20 cellular contexts compared by ENCODE assay signal in genomic region chr11:119482561-119483001, GRCh38. TPM values are rescaled to one million over a fixed set of nuclear protein-coding genes. Genes with fewer than 3 reads are reported as not detected.
A peak's percentile ranks its signal among the peaks of the same experiment; 100 is the strongest.
DNase-seq lines count a peak whose midpoint lies in the region; ATAC-seq and TF ChIP-seq lines count a peak whose summit lies in the region.
"Had no signal": no experiment of that assay in that cellular context is flagged by ENCODE, and none has a peak within 500 bp of the region (broad histone marks: within the 10 kb centered on the region; RNA-seq: fewer than 3 reads in every experiment).

No MANE protein-coding gene starts in this region.

- POLR2A ChIA-PET in activated CD4-positive, alpha-beta memory T cell treated with anti-CD3 and anti-CD28 coated beads for 36 hours (lab: Charles Lee), result no interaction called here
- POLR2A ChIA-PET in activated CD4-positive, alpha-beta memory T cell treated with anti-CD3 and anti-CD28 coated beads, Interleukin-2, amount 10 ng/mL, durations not matched to agents 7 days and 5 days (lab: Charles Lee), result no interaction called here
- POLR2A ChIA-PET in CD8-positive, alpha-beta T cell (lab: Charles Lee), result no interaction called here

- H3K9ac ChIP-seq in colonic mucosa (ENCODE audit: low read depth in 2 of 2, low read length in 2 of 2), result no peak overlapping the region

- H3K4me1 ChIP-seq in RWPE2 (ENCODE audit: insufficient read depth, poor library complexity, severe bottlenecking), result no peaks in the 10 kb centered on the region
- peaks cover 0 to 4% of the 10 kb centered on the region in 2 donors for H3K4me1 ChIP-seq in left lung
- peaks cover 0 to 15% (median 13%) of the 10 kb centered on the region in 4 donors for H3K4me1 ChIP-seq in stomach
- H3K4me1 ChIP-seq in colonic mucosa, result no peaks in the 10 kb centered on the region
- no peaks in the 10 kb centered on the region for H3K4me1 ChIP-seq in CD8-positive, alpha-beta T cell (ENCODE audit: insufficient read depth, low read length)

- no peaks in the 10 kb centered on the region for H3K9me3 Mint-ChIP-seq in activated CD4-positive, alpha-beta memory T cell treated with anti-CD3 and anti-CD28 coated beads for 36 hours
- H3K9me3 Mint-ChIP-seq in activated CD4-positive, alpha-beta memory T cell treated with anti-CD3 and anti-CD28 coated beads, Interleukin-2, amount 10 ng/mL, durations not matched to agents 7 days and 5 days, result no peaks in the 10 kb centered on the region
- H3K9me3 Mint-ChIP-seq in CD8-positive, alpha-beta T cell, result no peaks in the 10 kb centered on the region
- H3K9me3 Mint-ChIP-seq: CD4-positive, alpha-beta memory T cell had no signal

- H3K27me3 ChIP-seq in RWPE2 (ENCODE audit: insufficient read depth, poor library complexity, severe bottlenecking), result no peaks in the 10 kb centered on the region
- peaks cover 0 to 7% of the 10 kb centered on the region in 2 donors for H3K27me3 ChIP-seq in left lung
- H3K27me3 ChIP-seq in stomach, result peaks cover 0 to 7% (median 0%) of the 10 kb centered on the region in 3 donors
- no peaks in the 10 kb centered on the region for H3K27me3 ChIP-seq in colonic mucosa
- H3K27me3 ChIP-seq in CD8-positive, alpha-beta T cell (ENCODE audit: insufficient read depth, low read length), result peaks cover 2% of the 10 kb centered on the region
- H3K27me3 ChIP-seq: BE2C had no signal

- H3K36me3 Mint-ChIP-seq in activated CD4-positive, alpha-beta memory T cell treated with anti-CD3 and anti-CD28 coated beads for 36 hours, result no peaks in the 10 kb centered on the region
- H3K36me3 Mint-ChIP-seq in activated CD4-positive, alpha-beta memory T cell treated with anti-CD3 and anti-CD28 coated beads, Interleukin-2, amount 10 ng/mL, durations not matched to agents 7 days and 5 days (ENCODE audit: low read depth), result no peaks in the 10 kb centered on the region
- no peaks in the 10 kb centered on the region for H3K36me3 Mint-ChIP-seq in CD8-positive, alpha-beta T cell
- H3K36me3 Mint-ChIP-seq: CD4-positive, alpha-beta memory T cell had no signal

- ATAC-seq in RWPE2 (ENCODE audit: low read depth) (no peak), left lung (no peak)
- no peak for ATAC-seq in CD8-positive, alpha-beta T cell

- H3K36me3 ChIP-seq in RWPE2 (ENCODE audit: low read depth), result no peaks in the 10 kb centered on the region
- H3K36me3 ChIP-seq in left lung, result no peaks in the 10 kb centered on the region
- no peaks in the 10 kb centered on the region for H3K36me3 ChIP-seq in stomach
- H3K36me3 ChIP-seq in colonic mucosa, result no peaks in the 10 kb centered on the region
- no peaks in the 10 kb centered on the region for H3K36me3 ChIP-seq in CD8-positive, alpha-beta T cell (ENCODE audit: insufficient read depth, low read length)
- H3K36me3 ChIP-seq: BE2C had no signal

- H3K27me3 Mint-ChIP-seq in activated CD4-positive, alpha-beta memory T cell treated with anti-CD3 and anti-CD28 coated beads for 36 hours, result peaks cover 17% of the 10 kb centered on the region
- H3K27me3 Mint-ChIP-seq in activated CD4-positive, alpha-beta memory T cell treated with anti-CD3 and anti-CD28 coated beads, Interleukin-2, amount 10 ng/mL, durations not matched to agents 7 days and 5 days, result peaks cover 19% of the 10 kb centered on the region
- peaks cover 32% of the 10 kb centered on the region for H3K27me3 Mint-ChIP-seq in CD8-positive, alpha-beta T cell (ENCODE audit: low read depth)

- H3K4me3 ChIP-seq in RWPE2 (ENCODE audit: severe bottlenecking) (no peak overlapping the region), left lung (no peak overlapping the region), stomach (no peak overlapping the region), colonic mucosa (no peak overlapping the region)
- H3K4me3 ChIP-seq in CD8-positive, alpha-beta T cell (ENCODE audit: low read depth, low read length), result no peak overlapping the region

- H3K27ac ChIP-seq in RWPE2 (ENCODE audit: poor library complexity, severe bottlenecking) (no peak overlapping the region), left lung (no peak overlapping the region), stomach (no peak overlapping the region), colonic mucosa (no peak overlapping the region)
- no peak overlapping the region for H3K27ac ChIP-seq in CD8-positive, alpha-beta T cell (ENCODE audit: low read depth, low read length)

- peak; percentile 8 for DNase-seq in activated CD4-positive, alpha-beta memory T cell treated with anti-CD3 and anti-CD28 coated beads for 36 hours
- no peak for DNase-seq in activated CD4-positive, alpha-beta memory T cell treated with anti-CD3 and anti-CD28 coated beads, Interleukin-2, amount 10 ng/mL, durations not matched to agents 7 days and 5 days
- DNase-seq in RWPE2 (ENCODE audit: low spot score) (peak; percentile 35), left lung (peak; percentile 25 to 47), stomach (peak; percentile 23), colonic mucosa (no peak)
- DNase-seq in stimulated activated CD4-positive, alpha-beta T cell treated with anti-CD3 and anti-CD28 coated beads, Interleukin-4, amount 100 ng/mL, for 24 hours, result no peak
- no peak for DNase-seq in CD8-positive, alpha-beta T cell
- DNase-seq: 8988T; CD4-positive, alpha-beta memory T cell; DMS79; HCEC 1CT; KG1; NCI-H1436; NCI-H2029 treated with DMSO at 0.1 percent for 48 hours; NCI-H2171 treated with DMSO at 0.1 percent for 48 hours; NCI-H446 treated with DMSO at 0.1 percent for 48 hours; OCI-M1; RPMI8226 had no signal

- no peak for TF ChIP-seq EP300 in stomach (IDR thresholded peaks at IDR 0.05)

- CTCF ChIA-PET in activated CD4-positive, alpha-beta memory T cell treated with anti-CD3 and anti-CD28 coated beads for 36 hours (lab: Charles Lee), result interaction anchor here (0.6 to 1.3 kb wide), 3 partner anchors 12 to 626 kb away, joined by 3 to 5 read pairs (median 4); no protein-coding TSS in a partner anchor
- CTCF ChIA-PET in activated CD4-positive, alpha-beta memory T cell treated with anti-CD3 and anti-CD28 coated beads, Interleukin-2, amount 10 ng/mL, durations not matched to agents 7 days and 5 days (lab: Charles Lee), result no interaction called here
- CTCF ChIA-PET in CD8-positive, alpha-beta T cell (lab: Charles Lee), result interaction anchor here (1.6 kb wide), 1 partner anchor 8 kb away, joined by 6 read pairs; no protein-coding TSS in a partner anchor

- no peak for TF ChIP-seq POLR2A in stomach (IDR thresholded peaks at IDR 0.05)

- WGBS in stomach, 5 donors, result 82 to 89% (median 88%) methylated on average over 8 of the region's 8 CpGs

- H3K9me3 ChIP-seq in RWPE2 (ENCODE audit: severe bottlenecking) (no peaks in the 10 kb centered on the region), left lung (no peaks in the 10 kb centered on the region), stomach (no peaks in the 10 kb centered on the region), colonic mucosa (no peaks in the 10 kb centered on the region)
- no peaks in the 10 kb centered on the region for H3K9me3 ChIP-seq in CD8-positive, alpha-beta T cell (ENCODE audit: low read length)
- H3K9me3 ChIP-seq: BE2C had no signal

- TF ChIP-seq CTCF in RWPE2 (IDR thresholded peaks at IDR 0.05; ENCODE audit: poor library complexity, severe bottlenecking) (no peak), left lung (IDR thresholded peaks at IDR 0.05) (no peak), stomach (IDR thresholded peaks at IDR 0.05) (no peak), colonic mucosa (IDR thresholded peaks at IDR 0.05) (no peak)
- TF ChIP-seq CTCF in CD8-positive, alpha-beta T cell (IDR thresholded peaks at IDR 0.05), result no peak

- H3K27ac Mint-ChIP-seq in activated CD4-positive, alpha-beta memory T cell treated with anti-CD3 and anti-CD28 coated beads for 36 hours, result no peak overlapping the region
- H3K27ac Mint-ChIP-seq in activated CD4-positive, alpha-beta memory T cell treated with anti-CD3 and anti-CD28 coated beads, Interleukin-2, amount 10 ng/mL, durations not matched to agents 7 days and 5 days, result no peak overlapping the region
- no peak overlapping the region for H3K27ac Mint-ChIP-seq in CD8-positive, alpha-beta T cell
- H3K27ac Mint-ChIP-seq: CD4-positive, alpha-beta memory T cell had no signal

- intact Hi-C loops in activated CD4-positive, alpha-beta memory T cell treated with anti-CD3 and anti-CD28 coated beads for 36 hours (cut with micrococcal nuclease), result loop anchor here (5.0 to 10.0 kb wide), 3 partner anchors 160 to 622 kb away; partner anchors contain the start of gene NECTIN1
- intact Hi-C loops in left lung (cut with DNase I) (loop anchor here in 1 of 2 donors (5.0 kb wide), 1 partner anchor 245 kb away; the partner anchor contains the start of gene NECTIN1), stomach (cut with DNase I; ENCODE audit: low total_unique reads) (loop anchor here (10.0 kb wide), 1 partner anchor 622 kb away; no protein-coding TSS in a partner anchor), colonic mucosa (cut with DNase I) (loop anchor here (5.0 kb wide), 2 partner anchors 50 to 625 kb away; no protein-coding TSS in a partner anchor)
- intact Hi-C loops in CD8-positive, alpha-beta T cell (cut with DNase I, micrococcal nuclease), result loop anchor here in 1 of 2 experiments (5.0 kb wide), 1 partner anchor 245 kb away; the partner anchor contains the start of gene NECTIN1

- H3K4me3 Mint-ChIP-seq in activated CD4-positive, alpha-beta memory T cell treated with anti-CD3 and anti-CD28 coated beads for 36 hours, result no peak overlapping the region
- no peak overlapping the region for H3K4me3 Mint-ChIP-seq in activated CD4-positive, alpha-beta memory T cell treated with anti-CD3 and anti-CD28 coated beads, Interleukin-2, amount 10 ng/mL, durations not matched to agents 7 days and 5 days
- H3K4me3 Mint-ChIP-seq in CD8-positive, alpha-beta T cell, result no peak overlapping the region
- H3K4me3 Mint-ChIP-seq: CD4-positive, alpha-beta memory T cell had no signal

- H3K4me1 Mint-ChIP-seq in activated CD4-positive, alpha-beta memory T cell treated with anti-CD3 and anti-CD28 coated beads for 36 hours (ENCODE audit: low read depth), result no peaks in the 10 kb centered on the region
- H3K4me1 Mint-ChIP-seq in activated CD4-positive, alpha-beta memory T cell treated with anti-CD3 and anti-CD28 coated beads, Interleukin-2, amount 10 ng/mL, durations not matched to agents 7 days and 5 days, result no peaks in the 10 kb centered on the region
- H3K4me1 Mint-ChIP-seq in CD8-positive, alpha-beta T cell (ENCODE audit: low read depth), result no peaks in the 10 kb centered on the region

RNA-seq across cellular contexts. Expression of gene THY1, which starts 59.6 kb away (rescaled TPM):
- 1 to 10 TPM; 5.4 to 6.9 TPM for total RNA-seq in activated CD4-positive, alpha-beta memory T cell treated with anti-CD3 and anti-CD28 coated beads for 36 hours
- 1 to 10 TPM; 1.3 to 2.0 TPM for total RNA-seq in activated CD4-positive, alpha-beta memory T cell treated with anti-CD3 and anti-CD28 coated beads, Interleukin-2, amount 10 ng/mL, durations not matched to agents 7 days and 5 days
- total RNA-seq in left lung (100 to 1,000 TPM in 1 of 2 donors, 10 to 100 TPM in 1; 46.6 to 130 TPM), stomach (10 to 100 TPM in 2 of 5 donors, 1 to 10 TPM in 3; 1.2 to 12.5 (median 8.1) TPM), colonic mucosa (1 to 10 TPM; 6.6 to 6.9 TPM)
- 10 to 100 TPM in 1 of 3 donors, 1 to 10 TPM in 2; 4.9 to 13.7 (median 7.6) TPM for polyA plus RNA-seq in stomach
- not detected for total RNA-seq in CD8-positive, alpha-beta T cell
- total RNA-seq: CD4-positive, alpha-beta memory T cell had no signal
- polyA plus RNA-seq: CD4-positive, alpha-beta memory T cell had no signal

Comparison
In these comparisons a context has a peak if more than half of its experiments do, and no peak if none do; other contexts are left out.
1. DNase-seq: peak in activated CD4-positive, alpha-beta memory T cell treated with anti-CD3 and anti-CD28 coated beads for 36 hours (single experiment), RWPE2 (single experiment), left lung (2 of 2) and stomach (single experiment); none in activated CD4-positive, alpha-beta memory T cell treated with anti-CD3 and anti-CD28 coated beads, Interleukin-2, amount 10 ng/mL, durations not matched to agents 7 days and 5 days (single experiment), colonic mucosa (single experiment), stimulated activated CD4-positive, alpha-beta T cell treated with anti-CD3 and anti-CD28 coated beads, Interleukin-4, amount 100 ng/mL, for 24 hours (single experiment) and CD8-positive, alpha-beta T cell (0 of 7).